In genomic region chr1:220800262-220800661, GRCh38 we compare ENCODE assay signal across 28 cellular contexts. TPM values are rescaled to one million over a fixed set of nuclear protein-coding genes. Genes with fewer than 3 reads are reported as not detected.
"Had no signal": no experiment of that assay in that cellular context is flagged by ENCODE, and none has a peak within 500 bp of the region (broad histone marks: within the 10 kb centered on the region; RNA-seq: fewer than 3 reads in every experiment).

No MANE protein-coding gene starts in this region.

- H3K4me1 Mint-ChIP-seq: naive B cell; stimulated activated effector memory CD8-positive, alpha-beta T cell treated with anti-CD3 and anti-CD28 coated beads, Interleukin-12 subunit alpha, Interleukin-12 subunit beta, amount 100 ng/mL, for 72 hours; stimulated activated naive B cell treated with anti-CD40 and anti-IgM and Interleukin-4, amounts not matched to agents 10 μg/mL and 1 μg/mL and 100 μg/mL, for 72 hours had no signal

- DNase-seq: naive B cell; naive thymus-derived CD8-positive, alpha-beta T cell; nephron progenitor cell; occipital lobe; pancreas; retina; right cardiac atrium; right lobe of liver; sigmoid colon; small intestine; stimulated activated CD4-positive, alpha-beta T cell treated with anti-CD3 and anti-CD28 coated beads, Interleukin-15, amount 100 ng/mL, for 24 hours; stimulated activated CD4-positive, alpha-beta T cell treated with anti-CD3 and anti-CD28 coated beads, Interleukin-2, amount 100 ng/mL, for 24 hours; stimulated activated CD4-positive, alpha-beta T cell treated with anti-CD3 and anti-CD28 coated beads, Interleukin-2, amount 100 ng/mL, for 48 hours; stimulated activated CD4-positive, alpha-beta T cell treated with anti-CD3 and anti-CD28 coated beads, Interleukin-4, amount 100 ng/mL, for 24 hours; stimulated activated naive B cell treated with anti-CD40 and anti-IgM and Interleukin-4, amounts not matched to agents 10 μg/mL and 1 μg/mL and 100 μg/mL, for 72 hours; stimulated activated naive CD4-positive, alpha-beta T cell treated with Interleukin-2 at 50 U/mL for 16 hours; stomach; thyroid gland; upper lobe of right lung; uterus had no signal

- H3K4me3 Mint-ChIP-seq: naive B cell; naive thymus-derived CD8-positive, alpha-beta T cell; natural killer cell treated with Interleukin-12 subunit alpha and Interleukin-12 subunit beta and Interleukin-15 and Interleukin-18, amount 100 ng/mL, for 72 hours; nephron progenitor cell; neural crest cell; stimulated activated effector memory CD8-positive, alpha-beta T cell treated with anti-CD3 and anti-CD28 coated beads, Interleukin-12 subunit alpha, Interleukin-12 subunit beta, amount 100 ng/mL, for 72 hours; stimulated activated naive B cell treated with anti-CD40 and anti-IgM and Interleukin-4, amounts not matched to agents 10 μg/mL and 1 μg/mL and 100 μg/mL, for 72 hours; stimulated activated naive CD8-positive, alpha-beta T cell treated with anti-CD3 and anti-CD28 coated beads, Interleukin-15, Interleukin-2, amounts not matched to agents 100 ng/mL and 50 ng/mL, for 24 hours; type B pancreatic cell had no signal

- H3K9me3 Mint-ChIP-seq: naive B cell; naive thymus-derived CD8-positive, alpha-beta T cell; natural killer cell treated with Interleukin-12 subunit alpha and Interleukin-12 subunit beta and Interleukin-15 and Interleukin-18, amount 100 ng/mL, for 72 hours; nephron progenitor cell; neural crest cell; stimulated activated effector memory CD8-positive, alpha-beta T cell treated with anti-CD3 and anti-CD28 coated beads, Interleukin-12 subunit alpha, Interleukin-12 subunit beta, amount 100 ng/mL, for 72 hours; stimulated activated naive B cell treated with anti-CD40 and anti-IgM and Interleukin-4, amounts not matched to agents 10 μg/mL and 1 μg/mL and 100 μg/mL, for 72 hours; stimulated activated naive CD8-positive, alpha-beta T cell treated with anti-CD3 and anti-CD28 coated beads, Interleukin-15, Interleukin-2, amounts not matched to agents 100 ng/mL and 50 ng/mL, for 24 hours; type B pancreatic cell had no signal

- ATAC-seq: naive thymus-derived CD8-positive, alpha-beta T cell; natural killer cell treated with Interleukin-12 subunit alpha and Interleukin-12 subunit beta and Interleukin-15 and Interleukin-18, amount 100 ng/mL, for 72 hours; pancreas; right cardiac atrium; right lobe of liver; stimulated activated naive B cell treated with anti-CD40 and anti-IgM and Interleukin-4, amounts not matched to agents 10 μg/mL and 1 μg/mL and 100 μg/mL, for 72 hours; upper lobe of right lung had no signal

- H3K27me3 ChIP-seq: pancreas, right lobe of liver, sigmoid colon, stomach, thyroid gland, tibial nerve, upper lobe of right lung, uterus had no signal

- H3K36me3 Mint-ChIP-seq: naive B cell; naive thymus-derived CD8-positive, alpha-beta T cell; natural killer cell treated with Interleukin-12 subunit alpha and Interleukin-12 subunit beta and Interleukin-15 and Interleukin-18, amount 100 ng/mL, for 72 hours; stimulated activated effector memory CD8-positive, alpha-beta T cell treated with anti-CD3 and anti-CD28 coated beads, Interleukin-12 subunit alpha, Interleukin-12 subunit beta, amount 100 ng/mL, for 72 hours; stimulated activated naive B cell treated with anti-CD40 and anti-IgM and Interleukin-4, amounts not matched to agents 10 μg/mL and 1 μg/mL and 100 μg/mL, for 72 hours had no signal

- H3K9me3 ChIP-seq: pancreas, prostate gland, right lobe of liver, sigmoid colon, stomach, thoracic aorta, thyroid gland, tibial nerve, upper lobe of right lung, uterus had no signal

- H3K4me1 ChIP-seq: pancreas, prostate gland, thyroid gland, upper lobe of right lung, uterus had no signal

- H3K27me3 Mint-ChIP-seq: type B pancreatic cell had no signal

- H3K36me3 ChIP-seq: pancreas, prostate gland, uterus had no signal

- H3K27ac Mint-ChIP-seq: naive B cell; naive thymus-derived CD8-positive, alpha-beta T cell; natural killer cell treated with Interleukin-12 subunit alpha and Interleukin-12 subunit beta and Interleukin-15 and Interleukin-18, amount 100 ng/mL, for 72 hours; nephron progenitor cell; stimulated activated effector memory CD8-positive, alpha-beta T cell treated with anti-CD3 and anti-CD28 coated beads, Interleukin-12 subunit alpha, Interleukin-12 subunit beta, amount 100 ng/mL, for 72 hours; stimulated activated naive B cell treated with anti-CD40 and anti-IgM and Interleukin-4, amounts not matched to agents 10 μg/mL and 1 μg/mL and 100 μg/mL, for 72 hours; stimulated activated naive CD8-positive, alpha-beta T cell treated with anti-CD3 and anti-CD28 coated beads, Interleukin-15, Interleukin-2, amounts not matched to agents 100 ng/mL and 50 ng/mL, for 24 hours; type B pancreatic cell had no signal

- H3K4me3 ChIP-seq: pancreas, prostate gland, right lobe of liver, sigmoid colon, stomach, thoracic aorta, thyroid gland, tibial nerve, upper lobe of right lung, uterus had no signal

- H3K27ac ChIP-seq: pancreas, prostate gland, right lobe of liver, sigmoid colon, stomach, thoracic aorta, thyroid gland, tibial nerve, upper lobe of right lung, uterus had no signal

RNA-seq across cellular contexts. Expression of gene MTARC1, which starts 13.5 kb away (rescaled TPM):
- total RNA-seq: naive thymus-derived CD8-positive, alpha-beta T cell had no signal

RNA-seq across cellular contexts. Expression of gene MTARC2, which starts 52.1 kb away (rescaled TPM):
- total RNA-seq: naive thymus-derived CD8-positive, alpha-beta T cell; natural killer cell treated with Interleukin-12 subunit alpha and Interleukin-12 subunit beta and Interleukin-15 and Interleukin-18, amount 100 ng/mL, for 72 hours had no signal
- polyA plus RNA-seq: naive thymus-derived CD8-positive, alpha-beta T cell had no signal
